ENCODE assay signal across 8 cellular contexts in genomic region chr11:7578276-7578955, GRCh38.
DNase-seq lines count a peak whose midpoint lies in the region; ATAC-seq and TF ChIP-seq lines count a peak whose summit lies in the region.

No MANE protein-coding gene starts in this region.

- no peak for DNase-seq in AG10803 (ENCODE audit: low read depth)
- DNase-seq in HL-60 (ENCODE audit: low read depth in 1 of 2, low spot score in 1 of 2), result no peak
- no peak for DNase-seq in effector memory CD8-positive, alpha-beta T cell
- DNase-seq in ureter (ENCODE audit: low spot score), result no peak
- DNase-seq in ACHN, result no peak
- no peak for DNase-seq in NCI-H510A (lab: John Stamatoyannopoulos, UW)

- H3K27ac ChIP-seq in HL-60 (replicated peaks), result 0 out of 2 replicates have a peak overlapping the region, but pooled peaks have one; percentile 18
- H3K27ac ChIP-seq in neutrophil, result peak overlapping the region; percentile 68

- no peaks in the 10 kb centered on the region for H3K36me3 ChIP-seq in neutrophil

- H3K36me3 Mint-ChIP-seq in effector memory CD8-positive, alpha-beta T cell (ENCODE audit: insufficient read depth), result no peaks in the 10 kb centered on the region

- H3K4me3 Mint-ChIP-seq in effector memory CD8-positive, alpha-beta T cell, result peak overlapping the region in 1 of 2 donors; percentile 33

- H3K27ac Mint-ChIP-seq in effector memory CD8-positive, alpha-beta T cell, result peak overlapping the region; percentile 16 to 21

- no peak for TF ChIP-seq CTCF in AG10803 (conservative IDR thresholded peaks at IDR 0.05; ENCODE audit: low read length)
- no peak for TF ChIP-seq CTCF in HL-60 (IDR thresholded peaks at IDR 0.05; ENCODE audit: insufficient read depth, low read length)
- TF ChIP-seq CTCF in neutrophil (IDR thresholded peaks at IDR 0.05), result no peak

- no peak for ATAC-seq in effector memory CD8-positive, alpha-beta T cell (replicated peaks)
- no peak for ATAC-seq in HG03342 (IDR thresholded peaks at IDR 0.05; ENCODE audit: unreplicated experiment)

- H3K9me3 Mint-ChIP-seq in effector memory CD8-positive, alpha-beta T cell, result no peaks in the 10 kb centered on the region

- H3K27me3 ChIP-seq in HL-60 (ENCODE audit: insufficient read depth, poor library complexity, severe bottlenecking) (peaks cover 7% of the 10 kb centered on the region), neutrophil (peaks cover 62% of the 10 kb centered on the region)

- no peaks in the 10 kb centered on the region for H3K9me3 ChIP-seq in neutrophil

- H3K4me3 ChIP-seq in AG10803 (ENCODE audit: low read length) (peak overlapping the region; percentile 57), HL-60 (replicated peaks; ENCODE audit: insufficient read depth, low read length) (no peak overlapping the region), neutrophil (ENCODE audit: low read depth in 1 of 2, low read length in 1 of 2) (peak overlapping the region in 1 of 2 experiments; percentile 6)

- H3K4me1 ChIP-seq in neutrophil (ENCODE audit: control insufficient read depth in 1 of 2, insufficient read depth in 1 of 2, low read depth in 1 of 2, low read length in 1 of 2), result peaks cover 0 to 43% of the 10 kb centered on the region in 2 experiments

- peaks cover 37 to 57% of the 10 kb centered on the region in 2 donors for H3K27me3 Mint-ChIP-seq in effector memory CD8-positive, alpha-beta T cell

- in situ Hi-C loops in ACHN (cut with HindIII; ENCODE audit: low pct_ligation_motif_present, low pct_unique_long_range_greater_than_20kb, low sequenced_read_pairs), result no loop called here

- H3K4me1 Mint-ChIP-seq in effector memory CD8-positive, alpha-beta T cell (ENCODE audit: low read depth in 2 of 2), result peaks cover 17 to 20% of the 10 kb centered on the region in 2 donors
